Comparison of ENCODE assay signal across 2 cellular contexts in the genomic region with DNA sequence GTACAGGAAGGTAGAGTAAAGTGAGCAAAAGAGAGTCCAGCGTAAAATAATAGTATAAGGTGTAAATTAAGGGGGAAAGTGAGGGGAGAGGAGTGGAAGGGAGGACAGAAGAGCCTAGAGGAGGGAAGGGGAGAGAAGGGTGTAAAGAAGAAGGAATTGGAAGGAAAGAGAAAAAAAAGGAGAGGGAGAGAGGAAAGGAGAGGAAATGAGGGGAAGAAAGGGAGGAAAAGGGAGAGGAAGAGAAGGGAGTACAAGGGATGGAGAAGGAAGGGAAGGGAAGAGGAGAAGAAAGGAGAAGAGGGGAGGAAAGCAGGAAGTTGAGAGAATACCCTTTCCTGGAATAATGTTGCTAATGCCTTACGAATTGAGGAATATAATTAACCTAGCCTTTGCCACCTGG.
TF ChIP-seq lines count a peak whose summit lies in the region.

No MANE protein-coding gene starts in this region.

TF ChIP-seq in HepG2, 621 proteins besides CTCF, POLR2A, EP300 and RAD21:
- TF ChIP-seq KLF15 (CRISPR knock-in tag; IDR thresholded peaks at IDR 0.05; ENCODE audit: borderline replicate concordance) = no peak
- peak; percentile 24 for TF ChIP-seq PCBP2 (optimal IDR thresholded peaks at IDR 0.05; ENCODE audit: low read depth, low read length, poor library complexity, severe bottlenecking)
- TF ChIP-seq IKZF1 (IDR thresholded peaks at IDR 0.05) = 0 out of 2 replicates have a peak, but pooled peaks have one; percentile 43

TF ChIP-seq in K562, 482 proteins besides CTCF, POLR2A, EP300 and RAD21:
- no peak for TF ChIP-seq TCFL5 (CRISPR knock-in tag; conservative IDR thresholded peaks at IDR 0.05)
- TF ChIP-seq, protein P1, sequence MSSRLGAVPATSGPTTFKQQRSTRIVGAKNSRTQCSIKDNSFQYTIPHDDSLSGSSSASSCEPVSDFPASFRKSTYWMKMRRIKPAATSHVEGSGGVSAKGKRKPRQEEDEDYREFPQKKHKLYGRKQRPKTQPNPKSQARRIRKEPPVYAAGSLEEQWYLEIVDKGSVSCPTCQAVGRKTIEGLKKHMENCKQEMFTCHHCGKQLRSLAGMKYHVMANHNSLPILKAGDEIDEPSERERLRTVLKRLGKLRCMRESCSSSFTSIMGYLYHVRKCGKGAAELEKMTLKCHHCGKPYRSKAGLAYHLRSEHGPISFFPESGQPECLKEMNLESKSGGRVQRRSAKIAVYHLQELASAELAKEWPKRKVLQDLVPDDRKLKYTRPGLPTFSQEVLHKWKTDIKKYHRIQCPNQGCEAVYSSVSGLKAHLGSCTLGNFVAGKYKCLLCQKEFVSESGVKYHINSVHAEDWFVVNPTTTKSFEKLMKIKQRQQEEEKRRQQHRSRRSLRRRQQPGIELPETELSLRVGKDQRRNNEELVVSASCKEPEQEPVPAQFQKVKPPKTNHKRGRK (tag; IDR thresholded peaks at IDR 0.05) = peak; percentile 68
- no peak for TF ChIP-seq PHF21A (IDR thresholded peaks at IDR 0.05; ENCODE audit: borderline replicate concordance, low read depth)
- no peak for TF ChIP-seq HDGF (IDR thresholded peaks at IDR 0.05)
- no peak for TF ChIP-seq ILF3 (IDR thresholded peaks at IDR 0.05; ENCODE audit: borderline replicate concordance)
- no peak for TF ChIP-seq PATZ1 (CRISPR knock-in tag; IDR thresholded peaks at IDR 0.05; ENCODE audit: borderline replicate concordance)
